1 cellular context compared by ENCODE assay signal in the genomic region with DNA sequence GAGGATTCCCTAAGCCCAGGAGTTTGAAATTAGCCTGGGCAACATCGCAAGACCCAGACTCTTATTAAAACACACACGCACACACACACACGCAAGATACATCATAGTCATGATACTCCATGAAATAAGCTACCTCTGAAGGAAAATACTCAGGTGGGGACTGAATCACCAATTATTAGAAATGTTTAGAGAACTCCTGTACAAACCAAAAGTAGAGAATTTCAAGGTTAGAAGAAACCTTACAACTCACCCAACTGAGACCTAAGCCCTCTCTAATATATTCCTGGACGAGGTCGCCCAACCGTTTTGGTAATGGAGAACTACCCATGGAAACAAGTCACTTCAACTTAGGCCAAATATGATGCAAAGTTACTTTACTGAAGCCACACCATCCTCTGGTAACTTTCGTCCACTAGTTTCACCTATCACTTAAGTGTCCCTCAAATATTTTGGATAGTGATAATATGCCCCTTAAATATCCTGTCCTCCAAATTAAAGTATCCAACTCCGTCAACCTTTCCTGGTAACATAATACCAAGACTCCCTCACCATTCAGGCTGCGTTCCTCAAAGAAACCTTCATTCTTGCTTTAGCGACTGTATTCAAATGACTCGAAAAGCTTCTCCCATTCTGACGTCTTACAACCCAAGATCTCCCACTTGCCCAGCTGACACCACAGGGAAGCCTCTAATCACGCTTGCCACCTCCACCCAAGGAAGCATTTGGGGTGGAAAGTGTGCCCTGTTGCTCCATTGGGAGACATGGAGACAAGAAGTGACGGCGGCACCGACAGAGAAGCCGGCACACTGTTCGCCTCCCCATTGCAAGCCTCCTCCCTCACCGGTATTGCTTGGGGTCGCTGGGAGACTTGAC.
TF ChIP-seq lines count a peak whose summit lies in the region.

No MANE protein-coding gene starts in this region.

TF ChIP-seq in GM23338, 12 proteins besides CTCF, POLR2A, EP300 and RAD21 (continued from another document):
- TF ChIP-seq, protein P1, sequence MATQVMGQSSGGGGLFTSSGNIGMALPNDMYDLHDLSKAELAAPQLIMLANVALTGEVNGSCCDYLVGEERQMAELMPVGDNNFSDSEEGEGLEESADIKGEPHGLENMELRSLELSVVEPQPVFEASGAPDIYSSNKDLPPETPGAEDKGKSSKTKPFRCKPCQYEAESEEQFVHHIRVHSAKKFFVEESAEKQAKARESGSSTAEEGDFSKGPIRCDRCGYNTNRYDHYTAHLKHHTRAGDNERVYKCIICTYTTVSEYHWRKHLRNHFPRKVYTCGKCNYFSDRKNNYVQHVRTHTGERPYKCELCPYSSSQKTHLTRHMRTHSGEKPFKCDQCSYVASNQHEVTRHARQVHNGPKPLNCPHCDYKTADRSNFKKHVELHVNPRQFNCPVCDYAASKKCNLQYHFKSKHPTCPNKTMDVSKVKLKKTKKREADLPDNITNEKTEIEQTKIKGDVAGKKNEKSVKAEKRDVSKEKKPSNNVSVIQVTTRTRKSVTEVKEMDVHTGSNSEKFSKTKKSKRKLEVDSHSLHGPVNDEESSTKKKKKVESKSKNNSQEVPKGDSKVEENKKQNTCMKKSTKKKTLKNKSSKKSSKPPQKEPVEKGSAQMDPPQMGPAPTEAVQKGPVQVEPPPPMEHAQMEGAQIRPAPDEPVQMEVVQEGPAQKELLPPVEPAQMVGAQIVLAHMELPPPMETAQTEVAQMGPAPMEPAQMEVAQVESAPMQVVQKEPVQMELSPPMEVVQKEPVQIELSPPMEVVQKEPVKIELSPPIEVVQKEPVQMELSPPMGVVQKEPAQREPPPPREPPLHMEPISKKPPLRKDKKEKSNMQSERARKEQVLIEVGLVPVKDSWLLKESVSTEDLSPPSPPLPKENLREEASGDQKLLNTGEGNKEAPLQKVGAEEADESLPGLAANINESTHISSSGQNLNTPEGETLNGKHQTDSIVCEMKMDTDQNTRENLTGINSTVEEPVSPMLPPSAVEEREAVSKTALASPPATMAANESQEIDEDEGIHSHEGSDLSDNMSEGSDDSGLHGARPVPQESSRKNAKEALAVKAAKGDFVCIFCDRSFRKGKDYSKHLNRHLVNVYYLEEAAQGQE (IDR thresholded peaks at IDR 0.05; ENCODE audit: unreplicated experiment): no peak
- TF ChIP-seq CREB1 (CRISPR knock-in tag; IDR thresholded peaks at IDR 0.05; ENCODE audit: low read depth): no peak
- no peak for TF ChIP-seq POLR2AphosphoS5 (IDR thresholded peaks at IDR 0.05; ENCODE audit: low read depth)
- no peak for TF ChIP-seq EZH2phosphoT487 (IDR thresholded peaks at IDR 0.05; ENCODE audit: unreplicated experiment)
- TF ChIP-seq, protein P2, sequence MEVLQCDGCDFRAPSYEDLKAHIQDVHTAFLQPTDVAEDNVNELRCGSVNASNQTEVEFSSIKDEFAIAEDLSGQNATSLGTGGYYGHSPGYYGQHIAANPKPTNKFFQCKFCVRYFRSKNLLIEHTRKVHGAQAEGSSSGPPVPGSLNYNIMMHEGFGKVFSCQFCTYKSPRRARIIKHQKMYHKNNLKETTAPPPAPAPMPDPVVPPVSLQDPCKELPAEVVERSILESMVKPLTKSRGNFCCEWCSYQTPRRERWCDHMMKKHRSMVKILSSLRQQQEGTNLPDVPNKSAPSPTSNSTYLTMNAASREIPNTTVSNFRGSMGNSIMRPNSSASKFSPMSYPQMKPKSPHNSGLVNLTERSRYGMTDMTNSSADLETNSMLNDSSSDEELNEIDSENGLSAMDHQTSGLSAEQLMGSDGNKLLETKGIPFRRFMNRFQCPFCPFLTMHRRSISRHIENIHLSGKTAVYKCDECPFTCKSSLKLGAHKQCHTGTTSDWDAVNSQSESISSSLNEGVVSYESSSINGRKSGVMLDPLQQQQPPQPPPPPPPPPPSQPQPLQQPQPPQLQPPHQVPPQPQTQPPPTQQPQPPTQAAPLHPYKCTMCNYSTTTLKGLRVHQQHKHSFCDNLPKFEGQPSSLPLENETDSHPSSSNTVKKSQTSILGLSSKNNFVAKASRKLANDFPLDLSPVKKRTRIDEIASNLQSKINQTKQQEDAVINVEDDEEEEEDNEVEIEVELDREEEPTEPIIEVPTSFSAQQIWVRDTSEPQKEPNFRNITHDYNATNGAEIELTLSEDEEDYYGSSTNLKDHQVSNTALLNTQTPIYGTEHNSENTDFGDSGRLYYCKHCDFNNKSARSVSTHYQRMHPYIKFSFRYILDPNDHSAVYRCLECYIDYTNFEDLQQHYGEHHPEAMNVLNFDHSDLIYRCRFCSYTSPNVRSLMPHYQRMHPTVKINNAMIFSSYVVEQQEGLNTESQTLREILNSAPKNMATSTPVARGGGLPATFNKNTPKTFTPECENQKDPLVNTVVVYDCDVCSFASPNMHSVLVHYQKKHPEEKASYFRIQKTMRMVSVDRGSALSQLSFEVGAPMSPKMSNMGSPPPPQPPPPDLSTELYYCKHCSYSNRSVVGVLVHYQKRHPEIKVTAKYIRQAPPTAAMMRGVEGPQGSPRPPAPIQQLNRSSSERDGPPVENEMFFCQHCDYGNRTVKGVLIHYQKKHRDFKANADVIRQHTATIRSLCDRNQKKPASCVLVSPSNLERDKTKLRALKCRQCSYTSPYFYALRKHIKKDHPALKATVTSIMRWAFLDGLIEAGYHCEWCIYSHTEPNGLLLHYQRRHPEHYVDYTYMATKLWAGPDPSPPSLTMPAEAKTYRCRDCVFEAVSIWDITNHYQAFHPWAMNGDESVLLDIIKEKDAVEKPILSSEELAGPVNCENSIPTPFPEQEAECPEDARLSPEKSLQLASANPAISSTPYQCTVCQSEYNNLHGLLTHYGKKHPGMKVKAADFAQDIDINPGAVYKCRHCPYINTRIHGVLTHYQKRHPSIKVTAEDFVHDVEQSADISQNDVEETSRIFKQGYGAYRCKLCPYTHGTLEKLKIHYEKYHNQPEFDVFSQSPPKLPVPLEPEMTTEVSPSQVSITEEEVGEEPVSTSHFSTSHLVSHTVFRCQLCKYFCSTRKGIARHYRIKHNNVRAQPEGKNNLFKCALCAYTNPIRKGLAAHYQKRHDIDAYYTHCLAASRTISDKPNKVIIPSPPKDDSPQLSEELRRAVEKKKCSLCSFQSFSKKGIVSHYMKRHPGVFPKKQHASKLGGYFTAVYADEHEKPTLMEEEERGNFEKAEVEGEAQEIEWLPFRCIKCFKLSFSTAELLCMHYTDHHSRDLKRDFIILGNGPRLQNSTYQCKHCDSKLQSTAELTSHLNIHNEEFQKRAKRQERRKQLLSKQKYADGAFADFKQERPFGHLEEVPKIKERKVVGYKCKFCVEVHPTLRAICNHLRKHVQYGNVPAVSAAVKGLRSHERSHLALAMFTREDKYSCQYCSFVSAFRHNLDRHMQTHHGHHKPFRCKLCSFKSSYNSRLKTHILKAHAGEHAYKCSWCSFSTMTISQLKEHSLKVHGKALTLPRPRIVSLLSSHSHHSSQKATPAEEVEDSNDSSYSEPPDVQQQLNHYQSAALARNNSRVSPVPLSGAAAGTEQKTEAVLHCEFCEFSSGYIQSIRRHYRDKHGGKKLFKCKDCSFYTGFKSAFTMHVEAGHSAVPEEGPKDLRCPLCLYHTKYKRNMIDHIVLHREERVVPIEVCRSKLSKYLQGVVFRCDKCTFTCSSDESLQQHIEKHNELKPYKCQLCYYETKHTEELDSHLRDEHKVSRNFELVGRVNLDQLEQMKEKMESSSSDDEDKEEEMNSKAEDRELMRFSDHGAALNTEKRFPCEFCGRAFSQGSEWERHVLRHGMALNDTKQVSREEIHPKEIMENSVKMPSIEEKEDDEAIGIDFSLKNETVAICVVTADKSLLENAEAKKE (CRISPR knock-in tag; IDR thresholded peaks at IDR 0.05): no peak
